ENCODE assay signal across 8 cellular contexts in the genomic region with DNA sequence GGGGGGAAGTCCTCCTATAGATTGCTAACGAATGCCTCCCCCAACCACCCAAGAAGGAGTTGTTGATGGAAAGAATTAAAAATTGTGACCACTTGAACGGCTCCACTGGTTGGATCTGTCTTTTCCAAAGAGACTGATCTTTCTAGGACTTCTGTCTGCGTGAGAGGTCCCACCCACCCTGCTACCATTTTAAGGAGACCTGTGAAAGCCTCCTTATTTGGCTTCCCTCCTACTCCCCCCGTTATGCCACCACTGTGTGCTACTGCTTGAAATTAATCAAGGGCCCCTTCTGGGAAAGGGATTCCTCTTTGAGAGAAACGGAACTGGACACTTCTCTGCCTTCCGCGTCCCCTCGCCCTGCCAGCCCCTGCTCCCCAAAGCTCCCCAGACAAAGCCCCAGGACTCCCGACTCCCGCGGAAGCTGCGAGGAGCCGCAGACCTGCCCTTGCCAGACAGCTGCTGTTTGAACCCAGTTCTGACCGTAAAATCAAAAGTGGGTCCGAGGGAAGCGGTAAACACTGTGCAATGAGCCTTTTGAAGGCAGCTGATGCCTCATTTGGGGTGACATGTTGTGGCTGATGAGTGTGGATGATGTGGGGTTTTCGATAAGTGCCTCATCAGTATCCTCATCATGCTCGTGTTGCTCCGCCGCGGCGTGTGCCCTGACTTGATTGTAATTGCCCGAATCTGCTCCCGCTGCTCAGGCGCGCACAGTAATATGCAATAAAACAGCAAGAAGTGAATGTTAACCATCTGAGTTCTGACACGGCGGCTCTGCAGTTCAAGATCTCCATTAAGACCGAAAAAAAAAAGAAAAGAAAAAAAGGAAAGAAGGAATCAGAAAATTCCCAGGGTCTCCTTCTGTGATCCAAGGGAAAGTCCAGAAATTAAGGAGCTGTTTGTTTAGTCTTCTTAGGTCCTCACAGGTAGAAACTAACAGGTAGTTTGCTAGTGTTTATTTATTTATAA. TPM values are rescaled to one million over a fixed set of nuclear protein-coding genes. Genes with fewer than 3 reads are reported as not detected.
DNase-seq lines count a peak whose midpoint lies in the region; ATAC-seq and TF ChIP-seq lines count a peak whose summit lies in the region.

No MANE protein-coding gene starts in this region.

- H3K4me3 ChIP-seq in naive thymus-derived CD4-positive, alpha-beta T cell (ENCODE audit: low read length) = peak overlapping the region; percentile 16
- H3K4me3 ChIP-seq in body of pancreas (no peak overlapping the region), ascending aorta (peak overlapping the region in 1 of 2 donors; percentile 25)

- peaks cover 0 to 6% of the 10 kb centered on the region in 2 donors for H3K27me3 ChIP-seq in naive thymus-derived CD4-positive, alpha-beta T cell (ENCODE audit: control insufficient read depth in 2 of 2, insufficient read depth in 2 of 2, low read length in 2 of 2)
- H3K27me3 ChIP-seq in body of pancreas (peaks cover 0 to 8% of the 10 kb centered on the region in 2 donors), ascending aorta (no peaks in the 10 kb centered on the region)

- CTCF ChIA-PET in naive thymus-derived CD4-positive, alpha-beta T cell (lab: Charles Lee) = no interaction called here

- peaks cover 73% of the 10 kb centered on the region for H3K27me3 Mint-ChIP-seq in central memory CD8-positive, alpha-beta T cell
- H3K27me3 Mint-ChIP-seq in naive thymus-derived CD4-positive, alpha-beta T cell = peaks cover 52 to 65% (median 60%) of the 10 kb centered on the region in 5 donors

- no peak for TF ChIP-seq CTCF in body of pancreas (IDR thresholded peaks at IDR 0.05)
- no peak for TF ChIP-seq CTCF in ascending aorta (IDR thresholded peaks at IDR 0.05)

- no peaks in the 10 kb centered on the region for H3K4me1 ChIP-seq in naive thymus-derived CD4-positive, alpha-beta T cell (ENCODE audit: control insufficient read depth in 2 of 2, insufficient read depth in 2 of 2, low read length in 2 of 2)
- peaks cover 11% of the 10 kb centered on the region for H3K4me1 ChIP-seq in body of pancreas
- peaks cover 0 to 4% of the 10 kb centered on the region in 2 donors for H3K4me1 ChIP-seq in ascending aorta

- no peak for TF ChIP-seq POLR2A in body of pancreas (IDR thresholded peaks at IDR 0.05)

- H3K36me3 ChIP-seq in naive thymus-derived CD4-positive, alpha-beta T cell (ENCODE audit: control insufficient read depth in 2 of 3, insufficient read depth in 3 of 3, low read length in 3 of 3) = no peaks in the 10 kb centered on the region
- no peaks in the 10 kb centered on the region for H3K36me3 ChIP-seq in body of pancreas (replicated peaks in 1 of 2; ENCODE audit: insufficient read depth in 1 of 2, low read depth in 2 of 2)
- H3K36me3 ChIP-seq in ascending aorta = no peaks in the 10 kb centered on the region

- intact Hi-C loops in cardiac septum (cut with DNase I) (no loop called here), Right ventricle myocardium inferior (cut with DNase I) (no loop called here), body of pancreas (cut with DNase I) (no loop called here), ascending aorta (cut with DNase I) (no loop called here)
- intact Hi-C loops in naive thymus-derived CD4-positive, alpha-beta T cell (cut with micrococcal nuclease) = no loop called here

- H3K36me3 Mint-ChIP-seq in central memory CD8-positive, alpha-beta T cell (ENCODE audit: insufficient read depth) = peaks cover 3% of the 10 kb centered on the region
- peaks cover 0 to 4% (median 0%) of the 10 kb centered on the region in 5 donors for H3K36me3 Mint-ChIP-seq in naive thymus-derived CD4-positive, alpha-beta T cell

- no peaks in the 10 kb centered on the region for H3K9me3 ChIP-seq in naive thymus-derived CD4-positive, alpha-beta T cell (ENCODE audit: control insufficient read depth in 2 of 3, low read length in 3 of 3)
- no peaks in the 10 kb centered on the region for H3K9me3 ChIP-seq in body of pancreas
- no peaks in the 10 kb centered on the region for H3K9me3 ChIP-seq in ascending aorta

- H3K9me3 Mint-ChIP-seq in central memory CD8-positive, alpha-beta T cell = no peaks in the 10 kb centered on the region
- H3K9me3 Mint-ChIP-seq in naive thymus-derived CD4-positive, alpha-beta T cell = peaks cover 0 to 1% (median 0%) of the 10 kb centered on the region in 11 donors

- H3K4me1 Mint-ChIP-seq in central memory CD8-positive, alpha-beta T cell = peaks cover 11% of the 10 kb centered on the region
- H3K4me1 Mint-ChIP-seq in naive thymus-derived CD4-positive, alpha-beta T cell = peaks cover 7 to 21% (median 11%) of the 10 kb centered on the region in 7 donors

- no peak overlapping the region for H3K27ac ChIP-seq in naive thymus-derived CD4-positive, alpha-beta T cell (ENCODE audit: low read depth, low read length)
- H3K27ac ChIP-seq in body of pancreas (no peak overlapping the region), ascending aorta (no peak overlapping the region)

- ATAC-seq in Right ventricle myocardium inferior (no peak), body of pancreas (no peak), HG03175 (IDR thresholded peaks at IDR 0.05; ENCODE audit: unreplicated experiment) (no peak)
- peak; percentile 14 for ATAC-seq in central memory CD8-positive, alpha-beta T cell (replicated peaks; ENCODE audit: extremely low read depth, poor library complexity, severe bottlenecking)
- peak; percentile 37 for ATAC-seq in naive thymus-derived CD4-positive, alpha-beta T cell

- peak overlapping the region; percentile 39 for H3K4me3 Mint-ChIP-seq in central memory CD8-positive, alpha-beta T cell
- H3K4me3 Mint-ChIP-seq in naive thymus-derived CD4-positive, alpha-beta T cell = peak overlapping the region; percentile 39 to 82 (median 70)

- peak; percentile 73 for DNase-seq in cardiac septum (ENCODE audit: low spot score)
- DNase-seq in Right ventricle myocardium inferior (ENCODE audit: missing footprints) = no peak
- no peak for DNase-seq in central memory CD8-positive, alpha-beta T cell (ENCODE audit: low spot score in 2 of 2)
- DNase-seq in naive thymus-derived CD4-positive, alpha-beta T cell = peak in 2 of 9 donors; percentile 1 to 8
- DNase-seq in body of pancreas = no peak
- DNase-seq in LoVo (ENCODE audit: low spot score) = no peak
- DNase-seq in ascending aorta (ENCODE audit: low spot score in 2 of 2) = no peak

- POLR2A ChIA-PET in naive thymus-derived CD4-positive, alpha-beta T cell (lab: Charles Lee) = interaction anchor here (0.7 kb wide), 1 partner anchor 584 kb away, joined by 3 read pairs; no protein-coding TSS in a partner anchor

- 6 to 8% methylated on average over 28 to 29 of the region's 29 CpGs for WGBS in body of pancreas, 2 donors

- no peak overlapping the region for H3K27ac Mint-ChIP-seq in central memory CD8-positive, alpha-beta T cell (ENCODE audit: low read depth)
- H3K27ac Mint-ChIP-seq in naive thymus-derived CD4-positive, alpha-beta T cell = no peak overlapping the region

RNA-seq across cellular contexts. Expression of gene MBIP, which starts 48.2 kb away (rescaled TPM):
- total RNA-seq in cardiac septum (12.1 TPM), Right ventricle myocardium inferior (8.9 TPM), body of pancreas (1 to 10 TPM; 5.6 to 9.9 TPM), ascending aorta (2.2 TPM)
- 10 to 100 TPM; 22.5 to 42.7 (median 24.6) TPM for total RNA-seq in naive thymus-derived CD4-positive, alpha-beta T cell
- 10 to 100 TPM; 24.7 to 29.3 TPM for polyA plus RNA-seq in naive thymus-derived CD4-positive, alpha-beta T cell

Comparison
In these comparisons a context has a peak if more than half of its experiments do, and no peak if none do; other contexts are left out.
1. ATAC-seq: peak in central memory CD8-positive, alpha-beta T cell (single experiment) and naive thymus-derived CD4-positive, alpha-beta T cell (single experiment); none in Right ventricle myocardium inferior (single experiment), body of pancreas (single experiment) and HG03175 (single experiment).